In the genomic region with DNA sequence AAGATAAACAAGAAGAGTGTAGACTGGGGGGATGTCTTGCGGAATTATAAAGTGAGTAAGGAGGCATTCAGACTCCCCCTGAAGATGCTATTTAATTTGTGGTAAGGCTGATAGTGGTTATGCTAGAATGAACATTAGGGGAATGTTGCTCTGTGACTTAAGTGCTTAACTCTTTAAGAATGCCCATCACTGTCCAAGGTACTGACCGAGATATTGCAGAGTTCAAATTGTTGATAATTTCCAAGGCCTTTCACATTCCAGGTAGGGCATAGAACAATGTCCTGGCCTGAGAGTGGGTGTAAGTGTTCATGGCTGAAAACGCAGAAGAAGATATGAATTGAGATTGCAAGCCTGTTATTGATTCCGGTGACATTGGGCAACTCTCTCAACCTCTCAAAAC, we compare ENCODE assay signal across 17 cellular contexts.
"Had no signal": no experiment of that assay in that cellular context is flagged by ENCODE, and none has a peak within 500 bp of the region (broad histone marks: within the 10 kb centered on the region; RNA-seq: fewer than 3 reads in every experiment).

No MANE protein-coding gene starts in this region.

- H3K9me3 ChIP-seq: tibial nerve had no signal

- H3K36me3 ChIP-seq: brain microvascular endothelial cell, left ventricle myocardium inferior, tibial nerve had no signal

- H3K4me3 ChIP-seq: coronary artery, left ventricle myocardium inferior, skin epidermis, tibial nerve had no signal

- DNase-seq: activated CD4-positive, alpha-beta T cell treated with anti-CD3 and anti-CD28 coated beads, Interleukin-2, amount 10 ng/mL, durations not matched to agents 7 days and 5 days; activated CD8-positive, alpha-beta memory T cell treated with anti-CD3 and anti-CD28 coated beads for 24 hours; activated gamma-delta T cell treated with Interleukin-2 at 50 U/mL for 16 hours; activated naive CD8-positive, alpha-beta T cell treated with anti-CD3 and anti-CD28 coated beads for 36 hours; brain microvascular endothelial cell; kidney; left ventricle myocardium inferior; natural killer cell; occipital lobe; stimulated activated CD4-positive, alpha-beta T cell treated with anti-CD3 and anti-CD28 coated beads, Interleukin-15, amount 100 ng/mL, for 24 hours; stimulated activated CD4-positive, alpha-beta T cell treated with anti-CD3 and anti-CD28 coated beads, Interleukin-4, amount 100 ng/mL, for 1 hour; stimulated activated naive CD4-positive, alpha-beta T cell; substantia nigra had no signal

- FAIRE-seq: kidney had no signal

- H3K27ac ChIP-seq: brain microvascular endothelial cell, coronary artery, left ventricle myocardium inferior, skin epidermis, tibial nerve had no signal

- ATAC-seq: esophagus mucosa, natural killer cell had no signal

- H3K4me1 ChIP-seq: left ventricle myocardium inferior, tibial nerve had no signal

- H3K27me3 ChIP-seq: brain microvascular endothelial cell, tibial nerve had no signal
